ENCODE assay signal across 13 cellular contexts in the genomic region with DNA sequence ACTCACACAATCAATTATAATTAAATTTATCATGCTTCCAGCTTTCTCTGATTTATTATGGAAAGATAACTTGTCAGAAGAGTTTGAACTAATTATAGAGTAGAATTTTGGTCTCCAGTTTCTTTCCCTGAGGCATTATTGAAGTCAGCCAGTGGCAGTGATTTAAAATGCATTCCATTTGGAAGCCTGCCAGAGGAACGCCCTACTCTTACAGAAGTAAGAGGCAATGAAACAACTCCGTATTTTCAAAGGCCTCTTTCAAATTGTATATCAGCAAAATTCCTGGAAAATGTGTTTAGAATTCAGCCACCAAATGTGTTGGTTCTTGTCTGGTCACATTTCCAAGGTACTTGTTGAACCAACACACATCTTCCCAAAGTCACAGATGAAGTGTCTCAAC.
DNase-seq lines count a peak whose midpoint lies in the region; ATAC-seq and TF ChIP-seq lines count a peak whose summit lies in the region.
"Had no signal": no experiment of that assay in that cellular context is flagged by ENCODE, and none has a peak within 500 bp of the region (broad histone marks: within the 10 kb centered on the region; RNA-seq: fewer than 3 reads in every experiment).

No MANE protein-coding gene starts in this region.

- no peak for TF ChIP-seq CTCF in fibroblast of mammary gland (conservative IDR thresholded peaks at IDR 0.05; ENCODE audit: control insufficient read depth, insufficient read depth, low read depth, low read length)

- no peak for ATAC-seq in stimulated activated naive CD8-positive, alpha-beta T cell treated with anti-CD3 and anti-CD28 coated beads, Interleukin-15, Interleukin-2, amounts not matched to agents 100 U/mL and 50 U/mL, for 24 hours
- ATAC-seq: naive thymus-derived CD4-positive, alpha-beta T cell; stimulated activated naive B cell treated with anti-CD40 and anti-IgM and Interleukin-4, amounts not matched to agents 10 μg/mL and 1 μg/mL and 100 μg/mL, for 72 hours had no signal

- H3K4me3 ChIP-seq in fibroblast of mammary gland (ENCODE audit: control insufficient read depth, low read depth, low read length) = no peak overlapping the region

- peak; percentile 70 for DNase-seq in A172 (ENCODE audit: low spot score)
- peak; percentile 58 for DNase-seq in H4 (ENCODE audit: low spot score)
- peak; percentile 98 for DNase-seq in NCI-H69 (lab: John Stamatoyannopoulos, UW)
- peak; percentile 77 for DNase-seq in fibroblast of mammary gland (ENCODE audit: low read depth)
- DNase-seq in SIG-M5 treated with dmso at 0.1 percent for 504 hours (lab: John Stamatoyannopoulos, UW; ENCODE audit: unreplicated experiment) = no peak
- DNase-seq in HK-2 (ENCODE audit: unreplicated experiment) = no peak
- DNase-seq in CD1c-positive myeloid dendritic cell (ENCODE audit: extremely low spot score) = no peak
- no peak for DNase-seq in stimulated activated naive CD8-positive, alpha-beta T cell treated with anti-CD3 and anti-CD28 coated beads, Interleukin-15, Interleukin-2, amounts not matched to agents 100 U/mL and 50 U/mL, for 24 hours
- DNase-seq: activated naive CD8-positive, alpha-beta T cell treated with anti-CD3 and anti-CD28 coated beads for 36 hours; H9; KBM-7; naive thymus-derived CD4-positive, alpha-beta T cell; stimulated activated naive B cell treated with anti-CD40 and anti-IgM and Interleukin-4, amounts not matched to agents 10 μg/mL and 1 μg/mL and 100 μg/mL, for 72 hours had no signal

Comparison
In these comparisons a context has a peak if more than half of its experiments do, and no peak if none do; other contexts are left out.
1. DNase-seq: peak in A172 (single experiment), H4 (single experiment), NCI-H69 (single experiment) and fibroblast of mammary gland (single experiment); none in SIG-M5 treated with dmso at 0.1 percent for 504 hours (single experiment), HK-2 (single experiment), CD1c-positive myeloid dendritic cell (single experiment) and stimulated activated naive CD8-positive, alpha-beta T cell treated with anti-CD3 and anti-CD28 coated beads, Interleukin-15, Interleukin-2, amounts not matched to agents 100 U/mL and 50 U/mL, for 24 hours (single experiment).